ENCODE assay signal across 1 cellular context in genomic region chr2:144143294-144144092, GRCh38.
TF ChIP-seq lines count a peak whose summit lies in the region.

No MANE protein-coding gene starts in this region.

TF ChIP-seq in GM12878, 131 proteins besides CTCF, POLR2A, EP300 and RAD21:
- peak; percentile 69; the same call in 1 of the 2 replicates for TF ChIP-seq SPI1 (IDR thresholded peaks at IDR 0.05; ENCODE audit: borderline replicate concordance, insufficient read depth, low read depth, low read length)
- TF ChIP-seq FOS (IDR thresholded peaks at IDR 0.05; ENCODE audit: borderline replicate concordance, extremely low read depth, insufficient read length) = no peak
